ENCODE assay signal across 2 cellular contexts in the genomic region with DNA sequence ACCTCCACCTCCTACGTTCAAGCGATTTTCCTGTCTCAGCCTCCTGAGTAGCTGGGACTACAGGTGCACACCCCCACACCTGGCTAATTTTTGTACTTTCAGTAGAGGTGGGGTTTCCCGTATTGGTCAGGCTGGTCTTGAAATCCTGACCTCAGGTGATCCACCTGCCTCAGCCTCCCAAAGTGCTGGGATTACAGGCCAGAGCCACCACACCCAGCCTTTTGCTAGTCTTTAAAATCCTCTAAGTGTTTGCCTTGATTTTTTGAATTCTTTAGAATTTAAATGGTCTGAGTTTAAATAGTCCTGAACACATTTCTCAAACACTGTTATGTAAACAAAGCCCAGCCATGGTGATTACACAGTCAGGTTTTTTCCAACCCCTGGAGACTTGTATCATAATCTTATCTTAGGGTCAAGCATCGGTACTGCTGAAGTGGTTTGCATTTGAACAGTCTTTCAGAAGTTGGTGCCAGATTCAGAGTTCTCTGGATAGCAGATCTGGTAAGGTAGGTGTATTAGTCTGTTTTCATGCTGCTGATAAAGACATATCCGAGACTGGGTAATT.
TF ChIP-seq lines count a peak whose summit lies in the region.

No MANE protein-coding gene starts in this region.

TF ChIP-seq in A549, 52 proteins besides CTCF, POLR2A, EP300 and RAD21:
- TF ChIP-seq JUN (IDR thresholded peaks at IDR 0.05) (no peak), HDAC2 (IDR thresholded peaks at IDR 0.05) (no peak), BHLHE40 (IDR thresholded peaks at IDR 0.05; ENCODE audit: low read depth, low read length) (no peak), EHF (CRISPR knock-in tag; IDR thresholded peaks at IDR 0.05) (no peak), HEYL (CRISPR knock-in tag; IDR thresholded peaks at IDR 0.05) (no peak), POLR2AphosphoS2 (conservative IDR thresholded peaks at IDR 0.05; ENCODE audit: low read length) (no peak), TP53 (CRISPR knock-in tag; IDR thresholded peaks at IDR 0.05) (no peak), FOSL2 (IDR thresholded peaks at IDR 0.05) (no peak), FOSL2 (CRISPR knock-in tag; IDR thresholded peaks at IDR 0.05) (no peak), MAZ (IDR thresholded peaks at IDR 0.05; ENCODE audit: borderline replicate concordance, low read depth, low read length) (no peak), HOXB5 (CRISPR knock-in tag; IDR thresholded peaks at IDR 0.05) (no peak), FOXS1 (CRISPR knock-in tag; IDR thresholded peaks at IDR 0.05) (no peak), NFE2L2 (conservative IDR thresholded peaks at IDR 0.05; ENCODE audit: low read length) (no peak), TFCP2L1 (CRISPR knock-in tag; IDR thresholded peaks at IDR 0.05) (no peak), NPAS2 (CRISPR knock-in tag; IDR thresholded peaks at IDR 0.05; ENCODE audit: borderline replicate concordance) (no peak), ZFP36 (IDR thresholded peaks at IDR 0.05; ENCODE audit: borderline replicate concordance, partially characterized antibody) (no peak), KDM5A (IDR thresholded peaks at IDR 0.05) (no peak)
- TF ChIP-seq, protein P1, sequence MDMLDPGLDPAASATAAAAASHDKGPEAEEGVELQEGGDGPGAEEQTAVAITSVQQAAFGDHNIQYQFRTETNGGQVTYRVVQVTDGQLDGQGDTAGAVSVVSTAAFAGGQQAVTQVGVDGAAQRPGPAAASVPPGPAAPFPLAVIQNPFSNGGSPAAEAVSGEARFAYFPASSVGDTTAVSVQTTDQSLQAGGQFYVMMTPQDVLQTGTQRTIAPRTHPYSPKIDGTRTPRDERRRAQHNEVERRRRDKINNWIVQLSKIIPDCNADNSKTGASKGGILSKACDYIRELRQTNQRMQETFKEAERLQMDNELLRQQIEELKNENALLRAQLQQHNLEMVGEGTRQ (IDR thresholded peaks at IDR 0.05) = no peak
- TF ChIP-seq, protein P2, sequence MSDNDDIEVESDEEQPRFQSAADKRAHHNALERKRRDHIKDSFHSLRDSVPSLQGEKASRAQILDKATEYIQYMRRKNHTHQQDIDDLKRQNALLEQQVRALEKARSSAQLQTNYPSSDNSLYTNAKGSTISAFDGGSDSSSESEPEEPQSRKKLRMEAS (IDR thresholded peaks at IDR 0.05) = no peak
TF ChIP-seq in A549: peak in this region for 0.

TF ChIP-seq in GM23338, 12 proteins besides CTCF, POLR2A, EP300 and RAD21:
- TF ChIP-seq EZH2 (IDR thresholded peaks at IDR 0.05; ENCODE audit: low read depth, unreplicated experiment) (no peak), ZNF114 (CRISPR knock-in tag; IDR thresholded peaks at IDR 0.05) (no peak), POLR2AphosphoS5 (IDR thresholded peaks at IDR 0.05; ENCODE audit: low read depth) (no peak)
